18 cellular contexts compared by ENCODE assay signal in the genomic region with DNA sequence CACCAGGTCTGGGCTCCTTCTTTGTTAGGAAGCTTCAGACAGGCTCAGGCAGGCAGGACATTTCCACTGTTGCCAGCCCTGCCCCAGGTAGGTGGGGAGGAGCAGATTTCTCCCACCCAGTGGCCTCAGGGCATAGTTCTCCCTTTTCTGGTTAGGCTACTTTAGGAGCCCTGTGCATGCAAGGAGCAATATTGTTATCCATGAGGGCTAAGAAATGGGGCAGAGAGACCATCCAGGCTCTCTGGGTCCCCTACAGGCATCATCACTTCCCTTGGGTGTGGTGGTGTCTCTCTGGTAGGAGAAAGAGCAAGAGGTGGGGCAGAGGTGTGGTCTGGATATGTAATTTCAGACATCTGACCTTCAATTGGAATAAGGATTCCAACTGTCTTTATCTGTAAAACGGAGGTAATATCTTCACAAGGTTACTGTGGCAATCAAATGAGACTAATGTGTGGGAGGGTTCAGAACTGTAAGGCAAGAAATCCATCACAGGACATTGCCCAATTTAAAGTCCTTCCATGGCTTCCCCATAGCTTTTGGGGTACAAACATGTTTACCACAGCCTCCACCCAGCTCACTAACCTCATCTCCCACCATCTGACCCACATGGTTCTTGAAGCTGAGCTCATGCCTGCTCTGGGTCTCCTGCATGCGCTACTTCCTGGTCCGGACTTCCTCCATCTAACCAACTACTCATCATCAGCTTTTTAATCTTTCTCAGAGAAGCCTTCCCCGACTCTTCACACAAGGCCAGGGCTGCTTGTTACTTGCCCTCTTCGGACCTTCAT. TPM values are rescaled to one million over a fixed set of nuclear protein-coding genes. Genes with fewer than 3 reads are reported as not detected.
DNase-seq lines count a peak whose midpoint lies in the region; ATAC-seq and TF ChIP-seq lines count a peak whose summit lies in the region.
"Had no signal": no experiment of that assay in that cellular context is flagged by ENCODE, and none has a peak within 500 bp of the region (broad histone marks: within the 10 kb centered on the region; RNA-seq: fewer than 3 reads in every experiment).

No MANE protein-coding gene starts in this region.

- peaks cover 23% of the 10 kb centered on the region for H3K4me1 ChIP-seq in CD8-positive, alpha-beta memory T cell (ENCODE audit: insufficient read depth, low read length)
- peaks cover 32% of the 10 kb centered on the region for H3K4me1 ChIP-seq in effector memory CD4-positive, alpha-beta T cell (ENCODE audit: control insufficient read depth, insufficient read depth, low read length, poor library complexity, severe bottlenecking)
- H3K4me1 ChIP-seq: left ventricle myocardium inferior, sigmoid colon had no signal

- intact Hi-C loops in natural killer cell (cut with micrococcal nuclease), result no loop called here
- intact Hi-C loops in Right ventricle myocardium inferior (cut with DNase I), result no loop called here

- POLR2A ChIA-PET in CD8-positive, alpha-beta memory T cell (lab: Charles Lee), result no interaction called here
- POLR2A ChIA-PET in activated CD8-positive, alpha-beta T cell treated with anti-CD3 and anti-CD28 coated beads, Interleukin-2, amount 10 ng/mL, durations not matched to agents 7 days and 5 days (lab: Charles Lee), result interaction anchor here (1.9 kb wide), 1 partner anchor 26 kb away, joined by 10 read pairs; a partner anchor contains a TSS
- POLR2A ChIA-PET in HEK293T (lab: Yijun Ruan, JAX), result interaction anchor here (0.6 to 0.7 kb wide), 2 partner anchors 26 to 1078 kb away, joined by 3 read pairs; a partner anchor contains a TSS

- ATAC-seq in activated CD8-positive, alpha-beta T cell treated with anti-CD3 and anti-CD28 coated beads, Interleukin-2, amount 10 ng/mL, durations not matched to agents 7 days and 5 days, result no peak
- ATAC-seq in natural killer cell, result peak in 2 of 3 donors; percentile 14 to 65
- ATAC-seq in HG02798 (IDR thresholded peaks at IDR 0.05; ENCODE audit: poor library complexity, unreplicated experiment), result no peak
- no peak for ATAC-seq in Right ventricle myocardium inferior

- H3K27ac ChIP-seq in CD8-positive, alpha-beta memory T cell (ENCODE audit: low read depth, low read length), result no peak overlapping the region
- H3K27ac ChIP-seq in effector memory CD4-positive, alpha-beta T cell (ENCODE audit: insufficient read depth, low read length, poor library complexity, severe bottlenecking), result no peak overlapping the region
- H3K27ac ChIP-seq: epithelial cell of prostate, left ventricle myocardium inferior, sigmoid colon had no signal

- H3K27me3 ChIP-seq in CD8-positive, alpha-beta memory T cell (ENCODE audit: insufficient read depth, low read length, poor library complexity, severe bottlenecking), result no peaks in the 10 kb centered on the region
- H3K27me3 ChIP-seq in effector memory CD4-positive, alpha-beta T cell (replicated peaks; ENCODE audit: control insufficient read depth, insufficient read depth, low read length, poor library complexity, severe bottlenecking), result no peaks in the 10 kb centered on the region
- H3K27me3 ChIP-seq: sigmoid colon had no signal

- peaks cover 33 to 34% (median 33%) of the 10 kb centered on the region in 3 donors for H3K4me1 Mint-ChIP-seq in CD8-positive, alpha-beta memory T cell
- peaks cover 66% of the 10 kb centered on the region for H3K4me1 Mint-ChIP-seq in activated CD8-positive, alpha-beta T cell treated with anti-CD3 and anti-CD28 coated beads, Interleukin-2, amount 10 ng/mL, durations not matched to agents 7 days and 5 days (ENCODE audit: low read depth)
- H3K4me1 Mint-ChIP-seq in natural killer cell, result peaks cover 27 to 33% of the 10 kb centered on the region in 2 donors
- H3K4me1 Mint-ChIP-seq: nephron had no signal

- no peaks in the 10 kb centered on the region for H3K36me3 ChIP-seq in CD8-positive, alpha-beta memory T cell (ENCODE audit: insufficient read depth, low read length)
- H3K36me3 ChIP-seq in effector memory CD4-positive, alpha-beta T cell (ENCODE audit: control insufficient read depth, insufficient read depth, low read length), result no peaks in the 10 kb centered on the region
- H3K36me3 ChIP-seq: left ventricle myocardium inferior, sigmoid colon had no signal

- H3K27ac Mint-ChIP-seq in CD8-positive, alpha-beta memory T cell, result peak overlapping the region in 7 of 8 donors; percentile 9 to 89 (median 66)
- peak overlapping the region; percentile 77 for H3K27ac Mint-ChIP-seq in activated CD8-positive, alpha-beta T cell treated with anti-CD3 and anti-CD28 coated beads, Interleukin-2, amount 10 ng/mL, durations not matched to agents 7 days and 5 days
- H3K27ac Mint-ChIP-seq in natural killer cell, result peak overlapping the region in 1 of 2 donors; percentile 22
- H3K27ac Mint-ChIP-seq: HFFc6, nephron had no signal

- CTCF ChIA-PET in CD8-positive, alpha-beta memory T cell (lab: Charles Lee), result interaction anchor here (0.6 kb wide), 1 partner anchor 15 kb away, joined by 4 read pairs; no protein-coding TSS in a partner anchor
- CTCF ChIA-PET in activated CD8-positive, alpha-beta T cell treated with anti-CD3 and anti-CD28 coated beads, Interleukin-2, amount 10 ng/mL, durations not matched to agents 7 days and 5 days (lab: Charles Lee), result interaction anchor here (1.0 to 1.2 kb wide), 3 partner anchors 15 to 162 kb away, joined by 3 to 5 read pairs (median 5); no protein-coding TSS in a partner anchor
- CTCF ChIA-PET in HEK293T (lab: Yijun Ruan, JAX), result no interaction called here

- no peak for TF ChIP-seq CTCF in natural killer cell (IDR thresholded peaks at IDR 0.05)

- no peaks in the 10 kb centered on the region for H3K36me3 Mint-ChIP-seq in CD8-positive, alpha-beta memory T cell
- H3K36me3 Mint-ChIP-seq in activated CD8-positive, alpha-beta T cell treated with anti-CD3 and anti-CD28 coated beads, Interleukin-2, amount 10 ng/mL, durations not matched to agents 7 days and 5 days (ENCODE audit: low read depth), result no peaks in the 10 kb centered on the region
- no peaks in the 10 kb centered on the region for H3K36me3 Mint-ChIP-seq in natural killer cell

- peaks cover 2 to 6% of the 10 kb centered on the region in 2 donors for H3K27me3 Mint-ChIP-seq in CD8-positive, alpha-beta memory T cell
- no peaks in the 10 kb centered on the region for H3K27me3 Mint-ChIP-seq in activated CD8-positive, alpha-beta T cell treated with anti-CD3 and anti-CD28 coated beads, Interleukin-2, amount 10 ng/mL, durations not matched to agents 7 days and 5 days (ENCODE audit: low read depth)
- H3K27me3 Mint-ChIP-seq in natural killer cell (ENCODE audit: low read depth in 2 of 2), result peaks cover 7 to 13% of the 10 kb centered on the region in 2 donors

- H3K4me3 Mint-ChIP-seq in CD8-positive, alpha-beta memory T cell, result peak overlapping the region in 5 of 7 donors; percentile 12 to 76 (median 55)
- H3K4me3 Mint-ChIP-seq in activated CD8-positive, alpha-beta T cell treated with anti-CD3 and anti-CD28 coated beads, Interleukin-2, amount 10 ng/mL, durations not matched to agents 7 days and 5 days, result peak overlapping the region; percentile 49
- peak overlapping the region; percentile 4 for H3K4me3 Mint-ChIP-seq in natural killer cell
- H3K4me3 Mint-ChIP-seq: HFFc6, nephron had no signal

- peak in 1 of 5 donors; percentile 5 for DNase-seq in CD8-positive, alpha-beta memory T cell
- DNase-seq in Kasumi-1 (lab: John Stamatoyannopoulos, UW) (peak; percentile 45 to 47), natural killer cell (no peak), HEK293T (ENCODE audit: extremely low spot score) (no peak), Right ventricle myocardium inferior (ENCODE audit: missing footprints) (no peak)
- no peak for DNase-seq in activated CD8-positive, alpha-beta T cell treated with anti-CD3 and anti-CD28 coated beads, Interleukin-2, amount 10 ng/mL, durations not matched to agents 7 days and 5 days
- no peak for DNase-seq in effector memory CD4-positive, alpha-beta T cell
- DNase-seq: activated CD8-positive, alpha-beta memory T cell treated with anti-CD3 and anti-CD28 coated beads for 24 hours; activated naive CD4-positive, alpha-beta T cell treated with Interleukin-2 at 50 U/mL for 16 hours; cerebellar nuclear complex; HFFc6; left ventricle myocardium inferior; NCI-H1105 treated with DMSO at 0.1 percent for 48 hours; NCI-H345; sigmoid colon had no signal

- H3K9me3 Mint-ChIP-seq in CD8-positive, alpha-beta memory T cell, result no peaks in the 10 kb centered on the region
- H3K9me3 Mint-ChIP-seq in activated CD8-positive, alpha-beta T cell treated with anti-CD3 and anti-CD28 coated beads, Interleukin-2, amount 10 ng/mL, durations not matched to agents 7 days and 5 days (ENCODE audit: insufficient read depth), result no peaks in the 10 kb centered on the region
- H3K9me3 Mint-ChIP-seq in natural killer cell, result no peaks in the 10 kb centered on the region
- H3K9me3 Mint-ChIP-seq: HFFc6, nephron had no signal

- no peaks in the 10 kb centered on the region for H3K9me3 ChIP-seq in CD8-positive, alpha-beta memory T cell (ENCODE audit: low read length)
- no peaks in the 10 kb centered on the region for H3K9me3 ChIP-seq in effector memory CD4-positive, alpha-beta T cell (ENCODE audit: control insufficient read depth, low read length)
- H3K9me3 ChIP-seq: left ventricle myocardium inferior, sigmoid colon had no signal

- no peak overlapping the region for H3K4me3 ChIP-seq in CD8-positive, alpha-beta memory T cell (ENCODE audit: low read length)
- H3K4me3 ChIP-seq in effector memory CD4-positive, alpha-beta T cell (ENCODE audit: insufficient read depth, low read depth, low read length, poor library complexity, severe bottlenecking), result no peak overlapping the region
- H3K4me3 ChIP-seq: left ventricle myocardium inferior, sigmoid colon had no signal

TF ChIP-seq in HEK293T, 16 proteins besides CTCF, POLR2A, EP300 and RAD21 (continues in another document):
- TF ChIP-seq FOXM1 (IDR thresholded peaks at IDR 0.05; ENCODE audit: borderline replicate concordance) (no peak), TARDBP (IDR thresholded peaks at IDR 0.05) (no peak), SUZ12 (IDR thresholded peaks at IDR 0.05) (no peak)

RNA-seq across cellular contexts. Expression of a gene that starts 26.1 kb away (rescaled TPM):
- total RNA-seq in CD8-positive, alpha-beta memory T cell, result under 1 TPM in 1 of 2 experiments, not detected in 1; 0.51 TPM
- polyA plus RNA-seq in CD8-positive, alpha-beta memory T cell, result 0.56 TPM
- total RNA-seq in activated CD8-positive, alpha-beta T cell treated with anti-CD3 and anti-CD28 coated beads, Interleukin-2, amount 10 ng/mL, durations not matched to agents 7 days and 5 days, result under 1 TPM in 1 of 2 experiments, not detected in 1; 0.83 TPM
- total RNA-seq in natural killer cell (1 to 10 TPM in 2 of 3 donors, not detected in 1; 1.1 to 1.5 TPM), Right ventricle myocardium inferior (0.54 TPM)
- total RNA-seq: sigmoid colon had no signal

RNA-seq across cellular contexts. Expression of a gene that starts 28.6 kb away (rescaled TPM):
- 10 to 100 TPM; 18.6 to 22.7 TPM for total RNA-seq in CD8-positive, alpha-beta memory T cell
- polyA plus RNA-seq in CD8-positive, alpha-beta memory T cell, result 14.2 TPM
- 10 to 100 TPM; 47.6 to 52.2 TPM for total RNA-seq in activated CD8-positive, alpha-beta T cell treated with anti-CD3 and anti-CD28 coated beads, Interleukin-2, amount 10 ng/mL, durations not matched to agents 7 days and 5 days
- total RNA-seq in natural killer cell (100 to 1,000 TPM; 107 to 121 (median 108) TPM), Right ventricle myocardium inferior (10.8 TPM)

RNA-seq across cellular contexts. Expression of a gene that starts 52.1 kb away (rescaled TPM):
- total RNA-seq in CD8-positive, alpha-beta memory T cell, result 10 to 100 TPM; 13.9 to 14.0 TPM
- 22.2 TPM for polyA plus RNA-seq in CD8-positive, alpha-beta memory T cell
- total RNA-seq in activated CD8-positive, alpha-beta T cell treated with anti-CD3 and anti-CD28 coated beads, Interleukin-2, amount 10 ng/mL, durations not matched to agents 7 days and 5 days, result 10 to 100 TPM; 13.6 TPM
- 10 to 100 TPM; 13.3 to 26.4 (median 21.5) TPM for total RNA-seq in natural killer cell
- 6.1 TPM for total RNA-seq in Right ventricle myocardium inferior

Comparison
In these comparisons a context has a peak if more than half of its experiments do, and no peak if none do; other contexts are left out.
1. DNase-seq: peak in Kasumi-1 (2 of 2); none in activated CD8-positive, alpha-beta T cell treated with anti-CD3 and anti-CD28 coated beads, Interleukin-2, amount 10 ng/mL, durations not matched to agents 7 days and 5 days (single experiment), natural killer cell (single experiment), HEK293T (single experiment), Right ventricle myocardium inferior (single experiment) and effector memory CD4-positive, alpha-beta T cell (0 of 3).
2. H3K4me3 Mint-ChIP-seq: peak in every context shown above with its lines; median percentile 55 in CD8-positive, alpha-beta memory T cell; 49 in activated CD8-positive, alpha-beta T cell treated with anti-CD3 and anti-CD28 coated beads, Interleukin-2, amount 10 ng/mL, durations not matched to agents 7 days and 5 days; 4 in natural killer cell.
3. ATAC-seq: peak in natural killer cell (2 of 3); none in activated CD8-positive, alpha-beta T cell treated with anti-CD3 and anti-CD28 coated beads, Interleukin-2, amount 10 ng/mL, durations not matched to agents 7 days and 5 days (single experiment), HG02798 (single experiment) and Right ventricle myocardium inferior (single experiment).